In the genomic region with DNA sequence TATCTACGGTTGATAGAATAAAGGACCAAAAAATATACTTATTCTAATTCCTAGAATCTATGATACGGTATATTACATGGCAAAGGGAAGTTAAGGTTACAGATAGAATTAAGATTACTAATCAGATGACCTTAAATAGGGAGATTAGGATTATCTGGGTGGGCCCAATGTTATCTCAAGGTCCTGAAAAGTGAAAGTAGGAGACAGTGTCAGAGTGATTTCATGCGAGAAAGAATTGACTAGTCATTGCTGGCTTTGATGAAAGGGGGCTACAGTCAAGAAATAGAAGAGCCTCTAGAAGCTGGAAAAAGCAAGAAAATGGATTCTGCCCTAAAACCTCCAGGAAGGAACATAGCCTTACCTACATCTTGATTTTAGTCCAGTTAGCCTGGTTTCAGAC, we compare ENCODE assay signal across 15 cellular contexts.
DNase-seq lines count a peak whose midpoint lies in the region; ATAC-seq, FAIRE-seq and TF ChIP-seq lines count a peak whose summit lies in the region.
"Had no signal": no experiment of that assay in that cellular context is flagged by ENCODE, and none has a peak within 500 bp of the region (broad histone marks: within the 10 kb centered on the region; RNA-seq: fewer than 3 reads in every experiment).

No MANE protein-coding gene starts in this region.

- peak overlapping the region; percentile 15 for H3K4me3 Mint-ChIP-seq in activated T-helper 17 cell treated with anti-CD3 and anti-CD28 coated beads, Interleukin-2, amount 50 U/mL, for 72 hours
- no peak overlapping the region for H3K4me3 Mint-ChIP-seq in osteocyte (ENCODE audit: unreplicated experiment)

- no peak for FAIRE-seq in urothelium cell line (lab: Jason Lieb, UNC)

- H3K27me3 Mint-ChIP-seq in activated T-helper 17 cell treated with anti-CD3 and anti-CD28 coated beads, Interleukin-2, amount 50 U/mL, for 72 hours = no peaks in the 10 kb centered on the region
- H3K27me3 Mint-ChIP-seq in osteocyte (ENCODE audit: unreplicated experiment) = no peaks in the 10 kb centered on the region

- H3K36me3 Mint-ChIP-seq in activated T-helper 17 cell treated with anti-CD3 and anti-CD28 coated beads, Interleukin-2, amount 50 U/mL, for 72 hours (ENCODE audit: low read depth) = no peaks in the 10 kb centered on the region
- no peaks in the 10 kb centered on the region for H3K36me3 Mint-ChIP-seq in osteocyte (ENCODE audit: unreplicated experiment)

- H3K9me3 Mint-ChIP-seq in activated T-helper 17 cell treated with anti-CD3 and anti-CD28 coated beads, Interleukin-2, amount 50 U/mL, for 72 hours = no peaks in the 10 kb centered on the region
- H3K9me3 Mint-ChIP-seq in osteocyte (ENCODE audit: unreplicated experiment) = peaks cover 5% of the 10 kb centered on the region

- TF ChIP-seq CTCF in osteocyte (IDR thresholded peaks at IDR 0.05) = no peak

- H3K27ac Mint-ChIP-seq in activated T-helper 17 cell treated with anti-CD3 and anti-CD28 coated beads, Interleukin-2, amount 50 U/mL, for 72 hours = no peak overlapping the region
- no peak overlapping the region for H3K27ac Mint-ChIP-seq in osteocyte (ENCODE audit: unreplicated experiment)

- ATAC-seq in GM18498 (IDR thresholded peaks at IDR 0.05; ENCODE audit: unreplicated experiment) (peak; percentile 21), GM21360 (IDR thresholded peaks at IDR 0.05; ENCODE audit: unreplicated experiment) (peak; percentile 38), HG03139 (IDR thresholded peaks at IDR 0.05; ENCODE audit: unreplicated experiment) (peak; percentile 19)
- no peak for ATAC-seq in activated T-helper 17 cell treated with anti-CD3 and anti-CD28 coated beads, Interleukin-2, amount 50 U/mL, for 72 hours (replicated peaks)
- ATAC-seq: pancreas had no signal

- H3K4me1 Mint-ChIP-seq in activated T-helper 17 cell treated with anti-CD3 and anti-CD28 coated beads, Interleukin-2, amount 50 U/mL, for 72 hours = no peaks in the 10 kb centered on the region
- no peaks in the 10 kb centered on the region for H3K4me1 Mint-ChIP-seq in osteocyte (ENCODE audit: unreplicated experiment)

- no peak for DNase-seq in NCI-H1694 treated with DMSO at 0.1 percent for 48 hours (lab: John Stamatoyannopoulos, UW)
- DNase-seq in Kasumi-1 (lab: John Stamatoyannopoulos, UW) = no peak
- no peak for DNase-seq in osteocyte (ENCODE audit: extremely low spot score, unreplicated experiment)
- DNase-seq in urothelium cell line (ENCODE audit: low spot score) = no peak
- DNase-seq: activated CD4-positive, alpha-beta T cell treated with anti-CD3 and anti-CD28 coated beads for 48 hours; cortex of kidney; HCEC 1CT; NCI-H187; NCI-H524 treated with DMSO at 0.1 percent for 48 hours; pancreas; small intestine had no signal
